ENCODE assay signal across 1 cellular context in genomic region chr4:39042365-39042764, GRCh38.
TF ChIP-seq lines count a peak whose summit lies in the region.

No MANE protein-coding gene starts in this region.

TF ChIP-seq in IMR-90, 13 proteins besides CTCF, POLR2A, EP300 and RAD21:
- TF ChIP-seq RCOR1 (IDR thresholded peaks at IDR 0.05; ENCODE audit: insufficient replicate concordance, low read length) (no peak), MAZ (IDR thresholded peaks at IDR 0.05; ENCODE audit: borderline replicate concordance, low read depth, low read length) (no peak), CHD1 (IDR thresholded peaks at IDR 0.05; ENCODE audit: low read depth, low read length) (no peak), CEBPB (IDR thresholded peaks at IDR 0.05; ENCODE audit: low read depth, low read length) (no peak), SMC3 (IDR thresholded peaks at IDR 0.05; ENCODE audit: low read depth, low read length) (no peak), MXI1 (IDR thresholded peaks at IDR 0.05; ENCODE audit: borderline replicate concordance, low read depth, low read length) (no peak; the same call in 1 of the 2 replicates), NFE2L2 (IDR thresholded peaks at IDR 0.05; ENCODE audit: low read depth, low read length) (no peak), MAFK (IDR thresholded peaks at IDR 0.05; ENCODE audit: low read depth, low read length) (no peak), RFX5 (IDR thresholded peaks at IDR 0.05; ENCODE audit: low read depth, low read length) (no peak), BHLHE40 (IDR thresholded peaks at IDR 0.05; ENCODE audit: low read depth, low read length) (no peak), FOS (IDR thresholded peaks at IDR 0.05; ENCODE audit: low read depth, low read length) (no peak)
- TF ChIP-seq, protein P1, sequence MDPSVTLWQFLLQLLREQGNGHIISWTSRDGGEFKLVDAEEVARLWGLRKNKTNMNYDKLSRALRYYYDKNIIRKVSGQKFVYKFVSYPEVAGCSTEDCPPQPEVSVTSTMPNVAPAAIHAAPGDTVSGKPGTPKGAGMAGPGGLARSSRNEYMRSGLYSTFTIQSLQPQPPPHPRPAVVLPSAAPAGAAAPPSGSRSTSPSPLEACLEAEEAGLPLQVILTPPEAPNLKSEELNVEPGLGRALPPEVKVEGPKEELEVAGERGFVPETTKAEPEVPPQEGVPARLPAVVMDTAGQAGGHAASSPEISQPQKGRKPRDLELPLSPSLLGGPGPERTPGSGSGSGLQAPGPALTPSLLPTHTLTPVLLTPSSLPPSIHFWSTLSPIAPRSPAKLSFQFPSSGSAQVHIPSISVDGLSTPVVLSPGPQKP (IDR thresholded peaks at IDR 0.05; ENCODE audit: borderline replicate concordance, low read depth, low read length) = no peak
- TF ChIP-seq, protein P2, sequence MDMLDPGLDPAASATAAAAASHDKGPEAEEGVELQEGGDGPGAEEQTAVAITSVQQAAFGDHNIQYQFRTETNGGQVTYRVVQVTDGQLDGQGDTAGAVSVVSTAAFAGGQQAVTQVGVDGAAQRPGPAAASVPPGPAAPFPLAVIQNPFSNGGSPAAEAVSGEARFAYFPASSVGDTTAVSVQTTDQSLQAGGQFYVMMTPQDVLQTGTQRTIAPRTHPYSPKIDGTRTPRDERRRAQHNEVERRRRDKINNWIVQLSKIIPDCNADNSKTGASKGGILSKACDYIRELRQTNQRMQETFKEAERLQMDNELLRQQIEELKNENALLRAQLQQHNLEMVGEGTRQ (IDR thresholded peaks at IDR 0.05; ENCODE audit: low read depth, low read length) = no peak
